Comparison of ENCODE assay signal across 25 cellular contexts in the genomic region with DNA sequence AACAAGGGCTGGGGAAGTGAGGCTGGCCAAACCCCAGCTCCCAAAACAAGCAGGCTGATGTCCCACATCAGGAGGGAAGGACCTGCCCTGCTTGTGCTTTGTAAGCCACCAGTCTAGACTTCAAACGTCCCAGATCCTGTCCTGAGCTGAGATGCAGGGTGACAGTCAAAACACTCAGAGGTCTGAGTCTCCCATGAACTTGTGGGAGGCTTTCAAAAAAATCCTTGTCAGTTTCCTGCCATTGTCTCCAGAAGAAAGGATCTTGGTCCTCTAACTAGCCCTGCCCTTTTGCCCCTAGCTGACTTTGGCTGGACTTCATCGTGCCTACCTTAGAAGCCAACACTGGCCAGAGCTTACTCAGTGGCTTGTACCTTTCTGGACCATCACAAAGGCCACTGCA. TPM values are rescaled to one million over a fixed set of nuclear protein-coding genes. Genes with fewer than 3 reads are reported as not detected.
DNase-seq lines count a peak whose midpoint lies in the region; ATAC-seq and TF ChIP-seq lines count a peak whose summit lies in the region.
"Had no signal": no experiment of that assay in that cellular context is flagged by ENCODE, and none has a peak within 500 bp of the region (broad histone marks: within the 10 kb centered on the region; RNA-seq: fewer than 3 reads in every experiment).

No MANE protein-coding gene starts in this region.

- H2AFZ ChIP-seq in trophoblast cell (ENCODE audit: insufficient read depth, low read length, poor library complexity) (no peak overlapping the region), MM.1S (ENCODE audit: low read length) (no peak overlapping the region)
- H2AFZ ChIP-seq: GM23338 had no signal

- DNase-seq in HFFc6, result no peak
- peak; percentile 64 for DNase-seq in dermis blood vessel endothelial cell
- peak; percentile 16 for DNase-seq in fibroblast of pulmonary artery (ENCODE audit: low read depth)
- no peak for DNase-seq in trophoblast cell
- no peak for DNase-seq in MM.1S
- no peak for DNase-seq in activated naive CD4-positive, alpha-beta T cell treated with Interleukin-2 at 50 U/mL for 16 hours
- DNase-seq: 8988T; ACHN; AML-193; BE2C; CD4-positive, alpha-beta T cell; CD8-positive, alpha-beta memory T cell; DMS 273 treated with DMSO at 0.1 percent for 48 hours; DMS79; EL; GDM1; H9 had no signal

- H3K27me3 ChIP-seq in trophoblast cell (ENCODE audit: insufficient read depth, low read length), result no peaks in the 10 kb centered on the region
- no peaks in the 10 kb centered on the region for H3K27me3 ChIP-seq in MM.1S (replicated peaks; ENCODE audit: insufficient read depth, low read length)
- H3K27me3 ChIP-seq: BE2C; BLaER1 treated with 17β-estradiol and CSF1 and Interleukin-3, amounts not matched to agents 10 nM and 100 nM had no signal

- H4K12ac ChIP-seq in trophoblast cell (ENCODE audit: low read depth, low read length), result no peak overlapping the region

- H3K14ac ChIP-seq in trophoblast cell (ENCODE audit: low read length), result no peak overlapping the region

- H2BK12ac ChIP-seq in trophoblast cell (ENCODE audit: low read length), result no peak overlapping the region

- H4K8ac ChIP-seq in trophoblast cell (ENCODE audit: low read depth, low read length), result no peak overlapping the region

- H3K18ac ChIP-seq in trophoblast cell (ENCODE audit: low read length), result no peak overlapping the region

- H3K27ac ChIP-seq in trophoblast cell (ENCODE audit: low read depth, low read length) (no peak overlapping the region), MM.1S (ENCODE audit: low read length) (no peak overlapping the region)
- H3K27ac ChIP-seq: A549; BLaER1 treated with 17β-estradiol and CSF1 and Interleukin-3, amounts not matched to agents 10 nM and 100 nM had no signal

- no peaks in the 10 kb centered on the region for H3K9me2 ChIP-seq in MM.1S (replicated peaks; ENCODE audit: insufficient read depth, low read length)

- peak overlapping the region; percentile 13 for H3K23ac ChIP-seq in trophoblast cell (ENCODE audit: low read length)

- no peaks in the 10 kb centered on the region for H3K79me1 ChIP-seq in trophoblast cell (ENCODE audit: low read length)

- H3K36me3 Mint-ChIP-seq in HFFc6 (ENCODE audit: low read depth), result peaks cover 26% of the 10 kb centered on the region
- H3K36me3 Mint-ChIP-seq: CD14-positive monocyte; CD8-positive, alpha-beta memory T cell had no signal

- H3K4me1 Mint-ChIP-seq in HFFc6 (ENCODE audit: low read depth), result peaks cover 14% of the 10 kb centered on the region; the same call in 1 of the 2 replicates
- H3K4me1 Mint-ChIP-seq: CD8-positive, alpha-beta memory T cell; GM23338; H9 had no signal

- H3K4ac ChIP-seq in trophoblast cell (ENCODE audit: low read depth, low read length), result no peak overlapping the region

- no peak overlapping the region for H2BK120ac ChIP-seq in trophoblast cell (ENCODE audit: insufficient read depth, low read length, poor library complexity)

- H3K27me3 Mint-ChIP-seq in HFFc6 (ENCODE audit: insufficient read depth), result no peaks in the 10 kb centered on the region; the same call in 1 of the 2 replicates

- H3K9me3 Mint-ChIP-seq in HFFc6, result no peaks in the 10 kb centered on the region
- H3K9me3 Mint-ChIP-seq: CD4-positive, alpha-beta T cell; CD8-positive, alpha-beta memory T cell; GM23338; H9 had no signal

- no peak for TF ChIP-seq CTCF in HFFc6 (IDR thresholded peaks at IDR 0.05)
- TF ChIP-seq CTCF in fibroblast of pulmonary artery (IDR thresholded peaks at IDR 0.05; ENCODE audit: low read length, missing control alignments), result no peak
- TF ChIP-seq CTCF in MM.1S (IDR thresholded peaks at IDR 0.05; ENCODE audit: low read length), result no peak

- H2AK5ac ChIP-seq in trophoblast cell (ENCODE audit: low read length), result no peak overlapping the region

- no peaks in the 10 kb centered on the region for H4K20me1 ChIP-seq in MM.1S (ENCODE audit: insufficient read depth, low read length)
- H4K20me1 ChIP-seq: BLaER1 treated with 17β-estradiol and CSF1 and Interleukin-3, amounts not matched to agents 10 nM and 100 nM had no signal

- H3K4me2 ChIP-seq in trophoblast cell (ENCODE audit: low read length), result no peak overlapping the region
- no peak overlapping the region for H3K4me2 ChIP-seq in MM.1S (ENCODE audit: low read depth, low read length)
- H3K4me2 ChIP-seq: A549; BLaER1 treated with 17β-estradiol and CSF1 and Interleukin-3, amounts not matched to agents 10 nM and 100 nM; GM23338 had no signal

- H3K4me1 ChIP-seq in trophoblast cell (ENCODE audit: control insufficient read depth in 1 of 2, insufficient read depth in 2 of 2, low read length in 2 of 2) (peaks cover 2 to 3% of the 10 kb centered on the region in 2 experiments), MM.1S (ENCODE audit: low read length) (no peaks in the 10 kb centered on the region)
- H3K4me1 ChIP-seq: BE2C; BLaER1 treated with 17β-estradiol and CSF1 and Interleukin-3, amounts not matched to agents 10 nM and 100 nM had no signal

- H3K4me3 Mint-ChIP-seq in HFFc6, result no peak overlapping the region
- H3K4me3 Mint-ChIP-seq: CD14-positive monocyte; CD4-positive, alpha-beta T cell; CD8-positive, alpha-beta memory T cell; GM23338; H9 had no signal

- H3K36me3 ChIP-seq in trophoblast cell (ENCODE audit: control insufficient read depth in 1 of 2, insufficient read depth in 2 of 2, low read length in 2 of 2) (peaks cover 15 to 27% of the 10 kb centered on the region in 2 experiments), MM.1S (replicated peaks; ENCODE audit: insufficient read depth, low read length) (no peaks in the 10 kb centered on the region)
- H3K36me3 ChIP-seq: BLaER1 treated with 17β-estradiol and CSF1 and Interleukin-3, amounts not matched to agents 10 nM and 100 nM had no signal

- H3K9ac ChIP-seq in trophoblast cell (ENCODE audit: low read length) (no peak overlapping the region), MM.1S (ENCODE audit: low read length) (no peak overlapping the region)
- H3K9ac ChIP-seq: BLaER1 treated with 17β-estradiol and CSF1 and Interleukin-3, amounts not matched to agents 10 nM and 100 nM had no signal

- ATAC-seq in HG03045 (IDR thresholded peaks at IDR 0.05; ENCODE audit: unreplicated experiment), result no peak
- ATAC-seq: A549, GM12878, GM23338, HCT116 had no signal

- no peak overlapping the region for H4K91ac ChIP-seq in trophoblast cell (ENCODE audit: low read depth, low read length)

- H3K9me3 ChIP-seq in trophoblast cell (ENCODE audit: insufficient read depth, low read depth, low read length) (no peaks in the 10 kb centered on the region), MM.1S (replicated peaks; ENCODE audit: insufficient read depth, low read length) (no peaks in the 10 kb centered on the region)
- H3K9me3 ChIP-seq: A549; BE2C; BLaER1 treated with 17β-estradiol and CSF1 and Interleukin-3, amounts not matched to agents 10 nM and 100 nM had no signal

- H2BK5ac ChIP-seq in trophoblast cell (ENCODE audit: low read depth, low read length, poor library complexity), result no peak overlapping the region

- peak overlapping the region; percentile 36; the same call in 1 of the 2 replicates for H3K27ac Mint-ChIP-seq in HFFc6
- H3K27ac Mint-ChIP-seq: CD4-positive, alpha-beta T cell; CD8-positive, alpha-beta memory T cell; GM23338 had no signal

- H3K4me3 ChIP-seq in fibroblast of pulmonary artery (replicated peaks; ENCODE audit: low read depth, low read length) (no peak overlapping the region), trophoblast cell (ENCODE audit: low read depth, low read length) (no peak overlapping the region), MM.1S (ENCODE audit: low read length) (no peak overlapping the region)
- H3K4me3 ChIP-seq: A549; BLaER1 treated with 17β-estradiol and CSF1 and Interleukin-3, amounts not matched to agents 10 nM and 100 nM; GM12878; GM23338 had no signal

- H3F3A ChIP-seq in MM.1S (ENCODE audit: insufficient read depth, low read length), result no peaks in the 10 kb centered on the region

- H3K79me2 ChIP-seq in trophoblast cell (ENCODE audit: control insufficient read depth, insufficient read depth, low read length, poor library complexity) (no peaks in the 10 kb centered on the region), MM.1S (ENCODE audit: low read length) (no peaks in the 10 kb centered on the region)

- no CpG with 5 or more reads among the region's 2 CpGs for WGBS in trophoblast cell (ENCODE audit: extremely low coverage, insufficient coverage, insufficient read length)

RNA-seq across cellular contexts. Expression of a gene that starts 43.3 kb away (rescaled TPM):
- 10 to 100 TPM; 39.3 to 43.8 (median 42.0) TPM for total RNA-seq in HFFc6 (2021; fragmentation: NEBNext Ultra II Directional; extraction: Animal tissue kit (Norgen Biotek cat#: 25700))
- total RNA-seq in dermis blood vessel endothelial cell, result 4.0 and 5.3 TPM in 2 replicates
- polyA plus RNA-seq in trophoblast cell (2013), result 19.4 and 20.5 TPM in 2 replicates
- total RNA-seq: CD4-positive, alpha-beta T cell had no signal
- polyA plus RNA-seq: CD14-positive monocyte; CD8-positive, alpha-beta memory T cell had no signal

RNA-seq across cellular contexts. Expression of a gene that starts 48.7 kb away (rescaled TPM):
- total RNA-seq in HFFc6 (2021; fragmentation: NEBNext Ultra II Directional; extraction: Animal tissue kit (Norgen Biotek cat#: 25700)), result not detected
- total RNA-seq in dermis blood vessel endothelial cell, result 0.88 and 1.2 TPM in 2 replicates
- polyA plus RNA-seq in trophoblast cell (2013), result 3.5 and 3.8 TPM in 2 replicates
- total RNA-seq: CD4-positive, alpha-beta T cell; CD8-positive, alpha-beta memory T cell; GM12878; H4 had no signal
- polyA plus RNA-seq: CD8-positive, alpha-beta memory T cell; GM12878 had no signal

Comparison
In these comparisons a context has a peak if more than half of its experiments do, and no peak if none do; other contexts are left out.
1. DNase-seq: peak in dermis blood vessel endothelial cell (single experiment) and fibroblast of pulmonary artery (single experiment); none in HFFc6 (single experiment), trophoblast cell (0 of 2), MM.1S (single experiment) and activated naive CD4-positive, alpha-beta T cell treated with Interleukin-2 at 50 U/mL for 16 hours (single experiment).